Comparison of ENCODE assay signal across 11 cellular contexts in the genomic region with DNA sequence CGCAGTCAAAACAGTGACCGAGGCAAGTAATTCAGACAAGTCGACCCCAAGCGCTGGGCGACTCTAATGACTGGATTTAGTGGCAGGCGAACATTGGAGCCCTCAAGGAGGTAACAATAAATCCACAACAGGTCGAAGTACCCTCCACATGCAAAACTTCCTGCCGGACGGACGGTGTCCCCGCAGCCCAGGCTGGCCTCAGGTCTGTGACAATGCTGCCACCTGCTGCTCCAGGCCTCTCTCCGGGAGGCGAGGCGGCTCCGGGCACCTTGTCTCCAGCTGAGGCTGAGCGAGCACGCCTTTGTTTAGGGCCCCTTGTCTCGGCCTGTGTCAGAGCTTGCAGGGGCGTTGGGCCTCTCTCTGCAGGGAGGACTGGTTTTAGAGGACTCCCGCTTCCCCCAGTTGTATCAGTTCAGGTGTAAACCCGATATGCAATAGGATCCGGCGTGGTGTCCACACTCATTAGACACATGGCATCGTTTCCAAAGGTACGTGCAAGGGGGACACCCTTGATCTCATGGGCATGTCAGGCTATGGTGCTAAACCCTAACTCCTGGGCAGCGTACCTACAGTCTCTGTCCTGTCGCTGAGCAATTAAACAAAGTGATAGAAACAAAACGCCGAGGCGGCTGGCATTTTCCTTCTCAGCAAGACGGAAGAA.
DNase-seq lines count a peak whose midpoint lies in the region; ATAC-seq and TF ChIP-seq lines count a peak whose summit lies in the region.
"Had no signal": no experiment of that assay in that cellular context is flagged by ENCODE, and none has a peak within 500 bp of the region (broad histone marks: within the 10 kb centered on the region; RNA-seq: fewer than 3 reads in every experiment).

No MANE protein-coding gene starts in this region.

- TF ChIP-seq POLR2A in Peyer's patch (IDR thresholded peaks at IDR 0.05), result no peak

- H3K27ac ChIP-seq in GM23248 (no peak overlapping the region), Peyer's patch (no peak overlapping the region)

- peaks cover 7% of the 10 kb centered on the region for H3K27me3 ChIP-seq in GM23248 (replicated peaks; ENCODE audit: insufficient read depth)
- H3K27me3 ChIP-seq in Peyer's patch, result no peaks in the 10 kb centered on the region

- peak in 4 of 6 experiments; percentile 20 to 48 (median 42) for TF ChIP-seq CTCF in Peyer's patch (IDR thresholded peaks at IDR 0.05)
- no peak for TF ChIP-seq CTCF in foreskin fibroblast (IDR thresholded peaks at IDR 0.05; ENCODE audit: low read depth, low read length)

- H3K9me3 ChIP-seq in GM23248 (ENCODE audit: low read depth) (no peaks in the 10 kb centered on the region), Peyer's patch (no peaks in the 10 kb centered on the region)

- H3K4me1 ChIP-seq in GM23248 (ENCODE audit: insufficient read depth), result no peaks in the 10 kb centered on the region
- H3K4me1 ChIP-seq in Peyer's patch, result no peaks in the 10 kb centered on the region

- H3K9me2 ChIP-seq in GM23248 (ENCODE audit: insufficient read depth), result no peaks in the 10 kb centered on the region

- peak overlapping the region; percentile 65 for H2AFZ ChIP-seq in GM23248

- H3F3A ChIP-seq in GM23248 (ENCODE audit: insufficient read depth), result no peaks in the 10 kb centered on the region

- no peak overlapping the region for H3K9ac ChIP-seq in GM23248

- no peaks in the 10 kb centered on the region for H4K20me1 ChIP-seq in GM23248 (ENCODE audit: insufficient read depth)

- no peaks in the 10 kb centered on the region for H3K79me2 ChIP-seq in GM23248 (ENCODE audit: insufficient read depth)

- intact Hi-C loops in head of caudate nucleus (cut with DNase I), result no loop called here

- H3K4me3 ChIP-seq in GM23248 (no peak overlapping the region; the same call in 1 of the 2 replicates), Peyer's patch (no peak overlapping the region), foreskin fibroblast (ENCODE audit: low read depth in 1 of 2, low read length in 2 of 2) (no peak overlapping the region)

- no peak overlapping the region for H3K4me2 ChIP-seq in GM23248 (ENCODE audit: unreplicated experiment)

- in situ Hi-C loops in GM23248 (cut with MboI), result no loop called here

- no peaks in the 10 kb centered on the region for H3K36me3 ChIP-seq in GM23248 (ENCODE audit: low read depth)
- H3K36me3 ChIP-seq in Peyer's patch, result no peaks in the 10 kb centered on the region

- DNase-seq in GM23248, result peak; percentile 58
- DNase-seq in Peyer's patch, result no peak
- DNase-seq in head of caudate nucleus, result peak in 32 of 42 donors; percentile 10 to 69 (median 34)
- DNase-seq in retina, result peak; percentile 70
- no peak for DNase-seq in foreskin fibroblast
- DNase-seq in Kasumi-1 (lab: John Stamatoyannopoulos, UW), result no peak
- no peak for DNase-seq in SKM-1 treated with dmso at 0.1 percent for 144 hours (lab: John Stamatoyannopoulos, UW; ENCODE audit: unreplicated experiment)
- DNase-seq: activated CD4-positive, alpha-beta T cell treated with anti-CD3 and anti-CD28 coated beads, Interleukin-2, amount 50 U/mL, for 4 hours; cortex of kidney; NCI-H1694 had no signal

- WGBS in GM23248 (ENCODE audit: low coverage in 1 of 2, low lambda C conversion rate in 2 of 2, missing lambda C conversion rate in 2 of 2), 2 experiments, result 4% methylated on average over 31 of the region's 31 CpGs

- no peak for ATAC-seq in HG03097 (IDR thresholded peaks at IDR 0.05; ENCODE audit: low FRiP score, unreplicated experiment)

Comparison
In these comparisons a context has a peak if more than half of its experiments do, and no peak if none do; other contexts are left out.
1. DNase-seq: peak in GM23248 (single experiment), head of caudate nucleus (32 of 42) and retina (single experiment); none in Peyer's patch (0 of 3), foreskin fibroblast (0 of 2), Kasumi-1 (0 of 2) and SKM-1 treated with dmso at 0.1 percent for 144 hours (single experiment).